20 cellular contexts compared by ENCODE assay signal in genomic region chr7:92740134-92740533, GRCh38.
A peak's percentile ranks its signal among the peaks of the same experiment; 100 is the strongest.
DNase-seq lines count a peak whose midpoint lies in the region; ATAC-seq and TF ChIP-seq lines count a peak whose summit lies in the region.
"Had no signal": no experiment of that assay in that cellular context is flagged by ENCODE, and none has a peak within 500 bp of the region (broad histone marks: within the 10 kb centered on the region; RNA-seq: fewer than 3 reads in every experiment).

No MANE protein-coding gene starts in this region.

- POLR2A ChIA-PET in SK-N-SH (lab: Yijun Ruan, JAX) = no interaction called here

- H3K4me1 ChIP-seq in SK-N-SH (ENCODE audit: control insufficient read depth in 1 of 2, insufficient read depth in 2 of 2, low read depth in 1 of 2, low read length in 1 of 2) = peaks cover 19 to 40% of the 10 kb centered on the region in 2 experiments
- H3K4me1 ChIP-seq in mesodermal cell (ENCODE audit: control insufficient read depth, insufficient read depth, low read length, poor library complexity, severe bottlenecking) = peaks cover 22% of the 10 kb centered on the region
- no peaks in the 10 kb centered on the region for H3K4me1 ChIP-seq in esophagus squamous epithelium
- H3K4me1 ChIP-seq: BLaER1, neural progenitor cell, spleen had no signal

- H3K9me3 ChIP-seq in SK-N-SH (no peaks in the 10 kb centered on the region), mesodermal cell (ENCODE audit: control insufficient read depth, low read length) (no peaks in the 10 kb centered on the region), esophagus squamous epithelium (no peaks in the 10 kb centered on the region)
- H3K9me3 ChIP-seq: BLaER1, body of pancreas, spleen had no signal

- no peaks in the 10 kb centered on the region for H4K20me1 ChIP-seq in SK-N-SH (ENCODE audit: insufficient read depth)
- H4K20me1 ChIP-seq: BLaER1 had no signal

- 91% methylated on average over 4 of the region's 4 CpGs for WGBS in SK-N-SH (ENCODE audit: low lambda C conversion rate)
- WGBS in mesodermal cell (ENCODE audit: insufficient coverage in 2 of 2), 2 experiments = 100% methylated on average over 3 to 4 of the region's 4 CpGs
- WGBS in esophagus squamous epithelium, 2 donors = 78 to 81% methylated on average over 4 of the region's 4 CpGs

- peaks cover 5% of the 10 kb centered on the region for H3K27me3 Mint-ChIP-seq in HFFc6 (ENCODE audit: insufficient read depth)
- H3K27me3 Mint-ChIP-seq in activated T-helper 2 cell treated with anti-CD3 and anti-CD28 coated beads, Interferon-gamma antibody, Interleukin-2, Interleukin-4, amounts not matched to agents 10 μg/mL and 5 μg/mL and 100 μg/mL, durations not matched to agents 14 hours and 24 hours and 36 hours (ENCODE audit: low read depth) = no peaks in the 10 kb centered on the region
- H3K27me3 Mint-ChIP-seq: activated B cell treated with CpG ODN at 0.5 μM for 24 hours had no signal

- no peak for TF ChIP-seq CTCF in SK-N-SH (IDR thresholded peaks at IDR 0.05)
- no peak for TF ChIP-seq CTCF in HFFc6 (IDR thresholded peaks at IDR 0.05)
- no peak for TF ChIP-seq CTCF in esophagus squamous epithelium (IDR thresholded peaks at IDR 0.05)

- peak overlapping the region; percentile 17 for H3K4me2 ChIP-seq in SK-N-SH
- H3K4me2 ChIP-seq: BLaER1, neural progenitor cell had no signal

- intact Hi-C loops in activated T-helper 2 cell treated with anti-CD3 and anti-CD28 coated beads, Interferon-gamma antibody, Interleukin-2, Interleukin-4, amounts not matched to agents 10 μg/mL and 5 μg/mL and 100 μg/mL, durations not matched to agents 14 hours and 24 hours and 36 hours (cut with micrococcal nuclease) = no loop called here
- intact Hi-C loops in esophagus squamous epithelium (cut with DNase I) = no loop called here

- H3K9me3 Mint-ChIP-seq in HFFc6 = no peaks in the 10 kb centered on the region
- H3K9me3 Mint-ChIP-seq in activated T-helper 2 cell treated with anti-CD3 and anti-CD28 coated beads, Interferon-gamma antibody, Interleukin-2, Interleukin-4, amounts not matched to agents 10 μg/mL and 5 μg/mL and 100 μg/mL, durations not matched to agents 14 hours and 24 hours and 36 hours = peaks cover 10% of the 10 kb centered on the region
- H3K9me3 Mint-ChIP-seq: activated B cell treated with CpG ODN at 0.5 μM for 24 hours, neural progenitor cell had no signal

- no peak overlapping the region for H2AFZ ChIP-seq in SK-N-SH (ENCODE audit: low read depth)
- H2AFZ ChIP-seq: neural progenitor cell had no signal

- DNase-seq in SK-N-SH = no peak
- DNase-seq in HFFc6 = no peak
- DNase-seq in activated T-helper 2 cell treated with anti-CD3 and anti-CD28 coated beads, Interferon-gamma antibody, Interleukin-2, Interleukin-4, amounts not matched to agents 10 μg/mL and 5 μg/mL and 100 μg/mL, durations not matched to agents 14 hours and 24 hours and 36 hours (ENCODE audit: low spot score) = no peak
- DNase-seq in esophagus squamous epithelium (lab: John Stamatoyannopoulos, UW) = no peak
- DNase-seq in NCI-H187 (lab: John Stamatoyannopoulos, UW) = no peak
- DNase-seq: activated B cell treated with CpG ODN at 0.5 μM for 24 hours; body of pancreas; Kasumi-1; left cardiac atrium; midbrain; NCI-H524; spleen; stimulated activated CD4-positive, alpha-beta T cell treated with anti-CD3 and anti-CD28 coated beads, Interleukin-4, amount 100 ng/mL, for 4 hours had no signal

- CTCF ChIA-PET in SK-N-SH (lab: Yijun Ruan, JAX) = interaction anchor here (1.2 to 1.5 kb wide), 2 partner anchors 29 to 93 kb away, joined by 3 to 4 read pairs; no protein-coding TSS in a partner anchor

- no peak overlapping the region for H3K4me3 ChIP-seq in SK-N-SH (ENCODE audit: low read depth in 2 of 2, low read length in 1 of 2)
- H3K4me3 ChIP-seq in mesodermal cell (ENCODE audit: extremely low read depth, insufficient read depth, low read length, poor library complexity, severe bottlenecking) = no peak overlapping the region
- no peak overlapping the region for H3K4me3 ChIP-seq in esophagus squamous epithelium
- H3K4me3 ChIP-seq: BLaER1, body of pancreas, coronary artery, neural progenitor cell, spleen had no signal

- H3K36me3 ChIP-seq in SK-N-SH (replicated peaks in 1 of 2; ENCODE audit: control insufficient read depth in 1 of 2, insufficient read depth in 2 of 2, low read length in 1 of 2) (peaks cover 5 to 37% of the 10 kb centered on the region in 2 experiments), mesodermal cell (ENCODE audit: control insufficient read depth, insufficient read depth, low read length) (peaks cover 28% of the 10 kb centered on the region), esophagus squamous epithelium (no peaks in the 10 kb centered on the region)
- H3K36me3 ChIP-seq: neural progenitor cell, spleen had no signal

- no peak for TF ChIP-seq POLR2A in esophagus squamous epithelium (IDR thresholded peaks at IDR 0.05)

- H3K4me1 Mint-ChIP-seq in HFFc6 (ENCODE audit: low read depth) = peaks cover 93% of the 10 kb centered on the region
- H3K4me1 Mint-ChIP-seq in activated T-helper 2 cell treated with anti-CD3 and anti-CD28 coated beads, Interferon-gamma antibody, Interleukin-2, Interleukin-4, amounts not matched to agents 10 μg/mL and 5 μg/mL and 100 μg/mL, durations not matched to agents 14 hours and 24 hours and 36 hours (ENCODE audit: low read depth) = peaks cover 59% of the 10 kb centered on the region
- H3K4me1 Mint-ChIP-seq: neural progenitor cell had no signal

- TF ChIP-seq EP300 in SK-N-SH (IDR thresholded peaks at IDR 0.05; ENCODE audit: borderline replicate concordance in 1 of 2, low read depth in 1 of 2, low read length in 1 of 2) = no peak

- H3K79me2 ChIP-seq in SK-N-SH (ENCODE audit: insufficient read depth) = peaks cover 97% of the 10 kb centered on the region

- peak overlapping the region; percentile 13; the same call in 1 of the 2 replicates for H3K9ac ChIP-seq in SK-N-SH
- H3K9ac ChIP-seq: BLaER1, neural progenitor cell had no signal

- H3K27ac ChIP-seq in SK-N-SH (ENCODE audit: low read depth in 2 of 2, low read length in 1 of 2) (peak overlapping the region; percentile 61 to 75; a peak in 3 of 4 replicates), mesodermal cell (ENCODE audit: low read depth, low read length, severe bottlenecking) (peak overlapping the region; percentile 16), esophagus squamous epithelium (no peak overlapping the region)
- H3K27ac ChIP-seq: 22Rv1, BLaER1, body of pancreas, coronary artery, neural progenitor cell, spleen had no signal

- H3K4me3 Mint-ChIP-seq in HFFc6 = peak overlapping the region; percentile 75
- no peak overlapping the region for H3K4me3 Mint-ChIP-seq in activated T-helper 2 cell treated with anti-CD3 and anti-CD28 coated beads, Interferon-gamma antibody, Interleukin-2, Interleukin-4, amounts not matched to agents 10 μg/mL and 5 μg/mL and 100 μg/mL, durations not matched to agents 14 hours and 24 hours and 36 hours (ENCODE audit: low read depth)
- H3K4me3 Mint-ChIP-seq: activated B cell treated with CpG ODN at 0.5 μM for 24 hours, neural progenitor cell had no signal

- no peak; the same call in 2 of the 3 replicates for ATAC-seq in SK-N-SH treated with all-trans-retinoic acid at 6 μM for 48 hours
- no peak for ATAC-seq in HG03045 (IDR thresholded peaks at IDR 0.05; ENCODE audit: unreplicated experiment)
- ATAC-seq: body of pancreas had no signal

- peaks cover 51% of the 10 kb centered on the region for H3F3A ChIP-seq in SK-N-SH (replicated peaks; ENCODE audit: insufficient read depth)

- H3K27me3 ChIP-seq in SK-N-SH (ENCODE audit: insufficient read depth) (no peaks in the 10 kb centered on the region), esophagus squamous epithelium (no peaks in the 10 kb centered on the region)
- H3K27me3 ChIP-seq: BLaER1, body of pancreas, neural progenitor cell, spleen had no signal

- no peak for TF ChIP-seq RAD21 in SK-N-SH (IDR thresholded peaks at IDR 0.05; ENCODE audit: low read length)

- H3K36me3 Mint-ChIP-seq in HFFc6 (ENCODE audit: low read depth) = peaks cover 45% of the 10 kb centered on the region
- peaks cover 65% of the 10 kb centered on the region for H3K36me3 Mint-ChIP-seq in activated T-helper 2 cell treated with anti-CD3 and anti-CD28 coated beads, Interferon-gamma antibody, Interleukin-2, Interleukin-4, amounts not matched to agents 10 μg/mL and 5 μg/mL and 100 μg/mL, durations not matched to agents 14 hours and 24 hours and 36 hours (ENCODE audit: low read depth)

- peak overlapping the region; percentile 82 for H3K27ac Mint-ChIP-seq in HFFc6
- H3K27ac Mint-ChIP-seq in activated T-helper 2 cell treated with anti-CD3 and anti-CD28 coated beads, Interferon-gamma antibody, Interleukin-2, Interleukin-4, amounts not matched to agents 10 μg/mL and 5 μg/mL and 100 μg/mL, durations not matched to agents 14 hours and 24 hours and 36 hours = peak overlapping the region; percentile 19
- H3K27ac Mint-ChIP-seq: activated B cell treated with CpG ODN at 0.5 μM for 24 hours had no signal

- H3K9me2 ChIP-seq in SK-N-SH = no peaks in the 10 kb centered on the region

TF ChIP-seq in SK-N-SH, 30 proteins besides CTCF, POLR2A, EP300 and RAD21 (continues in another document):
- TF ChIP-seq USF1 (IDR thresholded peaks at IDR 0.05; ENCODE audit: borderline replicate concordance, low read depth) (no peak), CHD2 (IDR thresholded peaks at IDR 0.05; ENCODE audit: low read length, partially characterized antibody) (no peak)

TF ChIP-seq in SK-N-SH treated with all-trans-retinoic acid at 6 μM for 48 hours, 23 proteins besides CTCF, POLR2A, EP300 and RAD21:
- TF ChIP-seq CSDC2 (CRISPR knock-in tag; IDR thresholded peaks at IDR 0.05) = no peak
- TF ChIP-seq ZNF8 (CRISPR knock-in tag; IDR thresholded peaks at IDR 0.05) = no peak
- no peak for TF ChIP-seq ZNF70 (CRISPR knock-in tag; IDR thresholded peaks at IDR 0.05)

Comparison
In these comparisons a context has a peak if more than half of its experiments do, and no peak if none do; other contexts are left out.
1. H3K27ac ChIP-seq: peak in SK-N-SH (2 of 2) and mesodermal cell (single experiment); none in esophagus squamous epithelium (0 of 4).